Comparison of ENCODE assay signal across 1 cellular context in genomic region chr1:37922767-37923550, GRCh38.
TF ChIP-seq lines count a peak whose summit lies in the region.

No MANE protein-coding gene starts in this region.

TF ChIP-seq in K562, 482 proteins besides CTCF, POLR2A, EP300 and RAD21 (continued from another document and continues in another):
- TF ChIP-seq, protein P1, sequence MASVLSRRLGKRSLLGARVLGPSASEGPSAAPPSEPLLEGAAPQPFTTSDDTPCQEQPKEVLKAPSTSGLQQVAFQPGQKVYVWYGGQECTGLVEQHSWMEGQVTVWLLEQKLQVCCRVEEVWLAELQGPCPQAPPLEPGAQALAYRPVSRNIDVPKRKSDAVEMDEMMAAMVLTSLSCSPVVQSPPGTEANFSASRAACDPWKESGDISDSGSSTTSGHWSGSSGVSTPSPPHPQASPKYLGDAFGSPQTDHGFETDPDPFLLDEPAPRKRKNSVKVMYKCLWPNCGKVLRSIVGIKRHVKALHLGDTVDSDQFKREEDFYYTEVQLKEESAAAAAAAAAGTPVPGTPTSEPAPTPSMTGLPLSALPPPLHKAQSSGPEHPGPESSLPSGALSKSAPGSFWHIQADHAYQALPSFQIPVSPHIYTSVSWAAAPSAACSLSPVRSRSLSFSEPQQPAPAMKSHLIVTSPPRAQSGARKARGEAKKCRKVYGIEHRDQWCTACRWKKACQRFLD (CRISPR knock-in tag; IDR thresholded peaks at IDR 0.05), result peak; percentile 64; the same call in 1 of the 2 replicates
- no peak for TF ChIP-seq HMGN3 (IDR thresholded peaks at IDR 0.05; ENCODE audit: borderline replicate concordance, extremely low read depth, insufficient read length, low read depth, low read length)
- TF ChIP-seq MCM3 (IDR thresholded peaks at IDR 0.05), result no peak
- no peak for TF ChIP-seq SRSF7 (optimal IDR thresholded peaks at IDR 0.05; ENCODE audit: low read depth, low read length)
- TF ChIP-seq ZNF589 (CRISPR knock-in tag; IDR thresholded peaks at IDR 0.05; ENCODE audit: low read depth), result peak; percentile 70; the same call in 1 of the 2 replicates
- peak; percentile 72; the same call in 1 of the 2 replicates for TF ChIP-seq ZKSCAN1 (IDR thresholded peaks at IDR 0.05; ENCODE audit: low read depth, low read length)
- no peak for TF ChIP-seq CLOCK (CRISPR knock-in tag; IDR thresholded peaks at IDR 0.05; ENCODE audit: borderline replicate concordance)
- 0 out of 2 replicates have a peak, but pooled peaks have one; percentile 19 for TF ChIP-seq ZNF507 (tag; conservative IDR thresholded peaks at IDR 0.05)
- no peak; the same call in 1 of the 2 replicates for TF ChIP-seq NCOA1 (IDR thresholded peaks at IDR 0.05; ENCODE audit: low read depth)
- 0 out of 2 replicates have a peak, but pooled peaks have one; percentile 20 for TF ChIP-seq GABPB1 (CRISPR knock-in tag; IDR thresholded peaks at IDR 0.05)
- TF ChIP-seq CBFB (CRISPR knock-in tag; IDR thresholded peaks at IDR 0.05), result no peak
- TF ChIP-seq MEF2A (IDR thresholded peaks at IDR 0.05; ENCODE audit: control insufficient read depth, low read depth, low read length), result no peak; the same call in 1 of the 2 replicates
- no peak for TF ChIP-seq SREBF1 (IDR thresholded peaks at IDR 0.05; ENCODE audit: borderline replicate concordance, low read depth, low read length)
- TF ChIP-seq CAMTA2 (CRISPR knock-in tag; conservative IDR thresholded peaks at IDR 0.05), result no peak
- no peak for TF ChIP-seq PBX2 (CRISPR knock-in tag; IDR thresholded peaks at IDR 0.05; ENCODE audit: low read depth)
- no peak for TF ChIP-seq PBX2 (tag; conservative IDR thresholded peaks at IDR 0.05; ENCODE audit: low read depth)
- no peak for TF ChIP-seq MEF2D (tag; conservative IDR thresholded peaks at IDR 0.05; ENCODE audit: low read depth)
- TF ChIP-seq PRMT5 (CRISPR knock-in tag; IDR thresholded peaks at IDR 0.05), result no peak
- TF ChIP-seq FOXJ3 (CRISPR knock-in tag; IDR thresholded peaks at IDR 0.05), result no peak
- TF ChIP-seq SP1 (CRISPR knock-in tag; IDR thresholded peaks at IDR 0.05), result no peak
- TF ChIP-seq ZFP1 (CRISPR knock-in tag; IDR thresholded peaks at IDR 0.05), result no peak
- TF ChIP-seq GABPA (tag; conservative IDR thresholded peaks at IDR 0.05; ENCODE audit: low read depth), result 0 out of 2 replicates have a peak, but pooled peaks have one; percentile 28
- peak; percentile 92 for TF ChIP-seq TCF3 (CRISPR knock-in tag; IDR thresholded peaks at IDR 0.05)
- no peak for TF ChIP-seq SMARCA5 (IDR thresholded peaks at IDR 0.05)
- TF ChIP-seq, protein P2, sequence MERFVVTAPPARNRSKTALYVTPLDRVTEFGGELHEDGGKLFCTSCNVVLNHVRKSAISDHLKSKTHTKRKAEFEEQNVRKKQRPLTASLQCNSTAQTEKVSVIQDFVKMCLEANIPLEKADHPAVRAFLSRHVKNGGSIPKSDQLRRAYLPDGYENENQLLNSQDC (CRISPR knock-in tag; IDR thresholded peaks at IDR 0.05), result no peak
- TF ChIP-seq, protein P3, sequence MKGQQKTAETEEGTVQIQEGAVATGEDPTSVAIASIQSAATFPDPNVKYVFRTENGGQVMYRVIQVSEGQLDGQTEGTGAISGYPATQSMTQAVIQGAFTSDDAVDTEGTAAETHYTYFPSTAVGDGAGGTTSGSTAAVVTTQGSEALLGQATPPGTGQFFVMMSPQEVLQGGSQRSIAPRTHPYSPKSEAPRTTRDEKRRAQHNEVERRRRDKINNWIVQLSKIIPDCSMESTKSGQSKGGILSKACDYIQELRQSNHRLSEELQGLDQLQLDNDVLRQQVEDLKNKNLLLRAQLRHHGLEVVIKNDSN (CRISPR knock-in tag; IDR thresholded peaks at IDR 0.05), result no peak
- TF ChIP-seq PPARD (CRISPR knock-in tag; IDR thresholded peaks at IDR 0.05), result no peak
- TF ChIP-seq ARID3A (IDR thresholded peaks at IDR 0.05; ENCODE audit: borderline replicate concordance, low read depth, low read length), result no peak
- no peak for TF ChIP-seq TAF15 (IDR thresholded peaks at IDR 0.05; ENCODE audit: low read depth, low read length)
- TF ChIP-seq, protein P4, sequence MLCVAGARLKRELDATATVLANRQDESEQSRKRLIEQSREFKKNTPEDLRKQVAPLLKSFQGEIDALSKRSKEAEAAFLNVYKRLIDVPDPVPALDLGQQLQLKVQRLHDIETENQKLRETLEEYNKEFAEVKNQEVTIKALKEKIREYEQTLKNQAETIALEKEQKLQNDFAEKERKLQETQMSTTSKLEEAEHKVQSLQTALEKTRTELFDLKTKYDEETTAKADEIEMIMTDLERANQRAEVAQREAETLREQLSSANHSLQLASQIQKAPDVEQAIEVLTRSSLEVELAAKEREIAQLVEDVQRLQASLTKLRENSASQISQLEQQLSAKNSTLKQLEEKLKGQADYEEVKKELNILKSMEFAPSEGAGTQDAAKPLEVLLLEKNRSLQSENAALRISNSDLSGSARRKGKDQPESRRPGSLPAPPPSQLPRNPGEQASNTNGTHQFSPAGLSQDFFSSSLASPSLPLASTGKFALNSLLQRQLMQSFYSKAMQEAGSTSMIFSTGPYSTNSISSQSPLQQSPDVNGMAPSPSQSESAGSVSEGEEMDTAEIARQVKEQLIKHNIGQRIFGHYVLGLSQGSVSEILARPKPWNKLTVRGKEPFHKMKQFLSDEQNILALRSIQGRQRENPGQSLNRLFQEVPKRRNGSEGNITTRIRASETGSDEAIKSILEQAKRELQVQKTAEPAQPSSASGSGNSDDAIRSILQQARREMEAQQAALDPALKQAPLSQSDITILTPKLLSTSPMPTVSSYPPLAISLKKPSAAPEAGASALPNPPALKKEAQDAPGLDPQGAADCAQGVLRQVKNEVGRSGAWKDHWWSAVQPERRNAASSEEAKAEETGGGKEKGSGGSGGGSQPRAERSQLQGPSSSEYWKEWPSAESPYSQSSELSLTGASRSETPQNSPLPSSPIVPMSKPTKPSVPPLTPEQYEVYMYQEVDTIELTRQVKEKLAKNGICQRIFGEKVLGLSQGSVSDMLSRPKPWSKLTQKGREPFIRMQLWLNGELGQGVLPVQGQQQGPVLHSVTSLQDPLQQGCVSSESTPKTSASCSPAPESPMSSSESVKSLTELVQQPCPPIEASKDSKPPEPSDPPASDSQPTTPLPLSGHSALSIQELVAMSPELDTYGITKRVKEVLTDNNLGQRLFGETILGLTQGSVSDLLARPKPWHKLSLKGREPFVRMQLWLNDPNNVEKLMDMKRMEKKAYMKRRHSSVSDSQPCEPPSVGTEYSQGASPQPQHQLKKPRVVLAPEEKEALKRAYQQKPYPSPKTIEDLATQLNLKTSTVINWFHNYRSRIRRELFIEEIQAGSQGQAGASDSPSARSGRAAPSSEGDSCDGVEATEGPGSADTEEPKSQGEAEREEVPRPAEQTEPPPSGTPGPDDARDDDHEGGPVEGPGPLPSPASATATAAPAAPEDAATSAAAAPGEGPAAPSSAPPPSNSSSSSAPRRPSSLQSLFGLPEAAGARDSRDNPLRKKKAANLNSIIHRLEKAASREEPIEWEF (CRISPR knock-in tag; IDR thresholded peaks at IDR 0.05), result no peak
- TF ChIP-seq CHCHD3 (CRISPR knock-in tag; IDR thresholded peaks at IDR 0.05), result no peak
- no peak for TF ChIP-seq HMG20B (CRISPR knock-in tag; IDR thresholded peaks at IDR 0.05)
- TF ChIP-seq TCF15 (CRISPR knock-in tag; IDR thresholded peaks at IDR 0.05), result no peak
- TF ChIP-seq MCM2 (IDR thresholded peaks at IDR 0.05; ENCODE audit: low read depth), result no peak
- 0 out of 2 replicates have a peak, but pooled peaks have one; percentile 64 for TF ChIP-seq ZNF766 (CRISPR knock-in tag; conservative IDR thresholded peaks at IDR 0.05)
- no peak for TF ChIP-seq NELFE (IDR thresholded peaks at IDR 0.05; ENCODE audit: insufficient read depth, insufficient read length)
- TF ChIP-seq ZBTB26 (CRISPR knock-in tag; IDR thresholded peaks at IDR 0.05), result no peak
- no peak for TF ChIP-seq ZHX1 (conservative IDR thresholded peaks at IDR 0.05; ENCODE audit: low read length)
- no peak for TF ChIP-seq ZNF146 (CRISPR knock-in tag; IDR thresholded peaks at IDR 0.05; ENCODE audit: unreplicated experiment)
- TF ChIP-seq TCF7L2 (IDR thresholded peaks at IDR 0.05; ENCODE audit: low read depth, low read length), result no peak
